Comparison of ENCODE assay signal across 1 cellular context in genomic region chr19:4380254-4380727, GRCh38.
TF ChIP-seq lines count a peak whose summit lies in the region.

No MANE protein-coding gene starts in this region.

TF ChIP-seq in SK-N-SH, 30 proteins besides CTCF, POLR2A, EP300 and RAD21 (continued from another document):
- TF ChIP-seq GATA2 (CRISPR knock-in tag; IDR thresholded peaks at IDR 0.05): no peak
